29 cellular contexts compared by ENCODE assay signal in genomic region chr17:66892286-66892685, GRCh38. TPM values are rescaled to one million over a fixed set of nuclear protein-coding genes. Genes with fewer than 3 reads are reported as not detected.
"Had no signal": no experiment of that assay in that cellular context is flagged by ENCODE, and none has a peak within 500 bp of the region (broad histone marks: within the 10 kb centered on the region; RNA-seq: fewer than 3 reads in every experiment).

No MANE protein-coding gene starts in this region.

- H3K27ac ChIP-seq: KMS-11, Peyer's patch, RWPE1, SJSA1 had no signal

- DNase-seq: activated CD4-positive, alpha-beta T cell treated with anti-CD3 and anti-CD28 coated beads for 48 hours; activated CD4-positive, alpha-beta T cell treated with anti-CD3 and anti-CD28 coated beads, Interleukin-2, amount 50 U/mL, for 4 hours; activated CD4-positive, CD25-positive, alpha-beta regulatory T cell treated with anti-CD3 and anti-CD28 coated beads, Interleukin-2, amount 50 U/mL, for 72 hours; activated CD8-positive, alpha-beta memory T cell treated with anti-CD3 and anti-CD28 coated beads, Interleukin-2, amount 50 U/mL, for 48 hours; activated CD8-positive, alpha-beta T cell treated with anti-CD3 and anti-CD28 coated beads, Interleukin-2, amount 10 ng/mL, durations not matched to agents 7 days and 5 days; activated effector memory CD4-positive, alpha-beta T cell treated with Interleukin-2 at 50 U/mL for 16 hours; activated naive CD4-positive, alpha-beta T cell treated with Interleukin-2 at 50 U/mL for 16 hours; activated naive CD8-positive, alpha-beta T cell treated with anti-CD3 and anti-CD28 coated beads, Interleukin-2, amount 50 U/mL, for 24 hours; activated T-cell treated with anti-CD3 and anti-CD28 coated beads, Interleukin-2, amount 50 U/mL, for 1 hour; NCI-H1105 treated with DMSO at 0.1 percent for 48 hours; NCI-H1436 treated with DMSO at 0.1 percent for 48 hours; NCI-H187; NCI-H2081; NCI-H446; NCI-H524; Peyer's patch; Right ventricle myocardium superior; SW 1271 had no signal

- H3K4me3 ChIP-seq: Peyer's patch, SJSA1 had no signal

- H3K4me2 ChIP-seq: KMS-11 had no signal

- H3K27me3 ChIP-seq: Peyer's patch had no signal

- H3K9ac ChIP-seq: KMS-11 had no signal

- ATAC-seq: activated CD8-positive, alpha-beta T cell treated with anti-CD3 and anti-CD28 coated beads, Interleukin-2, amount 10 ng/mL, durations not matched to agents 7 days and 5 days; activated naive CD4-positive, alpha-beta T cell treated with anti-CD3 and anti-CD28 coated beads, Interleukin-2, amount 50 U/mL, for 72 hours; activated naive CD8-positive, alpha-beta T cell treated with anti-CD3 and anti-CD28 coated beads, Interleukin-2, amount 50 U/mL, for 24 hours; SK-N-SH treated with all-trans-retinoic acid at 6 μM for 48 hours; WTC11 had no signal

- H3K4me1 ChIP-seq: Peyer's patch, SJSA1 had no signal

- H3K36me3 ChIP-seq: Peyer's patch, SJSA1 had no signal

- H3K9me3 ChIP-seq: Peyer's patch, SJSA1 had no signal

RNA-seq across cellular contexts. Expression of gene CACNG5, which starts 57.4 kb away (rescaled TPM):
- total RNA-seq: activated CD8-positive, alpha-beta T cell treated with anti-CD3 and anti-CD28 coated beads, Interleukin-2, amount 10 ng/mL, durations not matched to agents 7 days and 5 days; activated naive CD4-positive, alpha-beta T cell treated with anti-CD3 and anti-CD28 coated beads, Interleukin-2, amount 50 U/mL, for 72 hours; activated T-helper 1 cell treated with anti-CD3 and anti-CD28 coated beads, Interleukin-12 subunit alpha, Interleukin-12 subunit beta, Interleukin-2, Interleukin-4 antibody, amounts not matched to agents 30 ng/mL and 10 ng/mL and 1 ng/mL, durations not matched to agents 14 hours and 24 hours and 36 hours; astrocyte; cardiac septum; MCF 10A; Peyer's patch; Right ventricle myocardium superior; SJSA1; T-helper 1 cell treated with Interleukin-12 subunit alpha and Interleukin-12 subunit beta and Interleukin-4 antibody, amounts not matched to agents 30 ng/mL and 1 ng/mL, for 36 hours had no signal
